8 cellular contexts compared by ENCODE assay signal in the genomic region with DNA sequence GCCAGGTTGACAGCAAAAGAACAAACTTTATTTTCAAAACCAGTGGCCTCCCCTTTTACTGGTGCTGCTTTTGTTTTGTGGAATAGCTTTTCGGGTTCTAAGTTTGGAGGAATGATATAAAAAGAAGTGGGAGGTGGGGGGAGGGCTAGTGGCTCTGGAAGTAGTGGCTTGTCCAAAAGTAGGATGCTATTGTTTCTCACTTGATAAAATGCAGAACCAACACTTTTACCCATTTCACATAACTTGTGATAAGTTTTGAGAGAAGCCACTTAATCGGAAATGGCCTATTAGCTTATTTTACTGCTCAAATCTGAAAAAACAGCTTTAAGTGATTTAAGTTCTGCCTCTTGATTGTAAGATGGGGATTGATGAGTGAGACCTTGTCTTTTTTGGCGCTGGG. TPM values are rescaled to one million over a fixed set of nuclear protein-coding genes. Genes with fewer than 3 reads are reported as not detected.
DNase-seq lines count a peak whose midpoint lies in the region; ATAC-seq and TF ChIP-seq lines count a peak whose summit lies in the region.

No MANE protein-coding gene starts in this region.

- CTCF ChIA-PET in AG04449 (lab: Yijun Ruan, JAX) (interaction anchor here (1.0 to 3.6 kb wide), 6 partner anchors 9 to 229 kb away, joined by 3 to 20 read pairs (median 4); no protein-coding TSS in a partner anchor), mammary epithelial cell (lab: Charles Lee; ENCODE audit: low non-redundant PET) (interaction anchor here (0.6 kb wide), 1 partner anchor 158 kb away, joined by 4 read pairs; no protein-coding TSS in a partner anchor)

- POLR2A ChIA-PET in AG04449 (lab: Yijun Ruan, JAX) = interaction anchor here (1.1 kb wide), 1 partner anchor 65 kb away, joined by 4 read pairs; no protein-coding TSS in a partner anchor

- TF ChIP-seq CTCF in AG04449 (IDR thresholded peaks at IDR 0.05; ENCODE audit: insufficient read depth, low read length, missing control alignments) (no peak), mammary epithelial cell (conservative IDR thresholded peaks at IDR 0.05 in 1 of 2, IDR thresholded peaks at IDR 0.05 in 1 of 2; ENCODE audit: extremely low read depth in 1 of 2, insufficient read depth in 1 of 2, low read depth in 1 of 2, low read length in 2 of 2) (no peak)

- H3K4me3 ChIP-seq in AG04449 (ENCODE audit: low read depth, low read length) (peak overlapping the region; percentile 79), HUES6 (ENCODE audit: low read depth, low read length) (peak overlapping the region; percentile 89), mammary epithelial cell (replicated peaks in 1 of 3; ENCODE audit: insufficient read depth in 1 of 3, low read depth in 2 of 3, low read length in 3 of 3) (peak overlapping the region; percentile 81 to 99 (median 86)), mucosa of rectum (ENCODE audit: low read length in 2 of 2) (peak overlapping the region; percentile 94 to 97)

- H3K36me3 ChIP-seq in HUES6 (ENCODE audit: control insufficient read depth, insufficient read depth, low read length) (no peaks in the 10 kb centered on the region), mammary epithelial cell (ENCODE audit: insufficient read depth, low read length) (no peaks in the 10 kb centered on the region), mucosa of rectum (ENCODE audit: control insufficient read depth in 2 of 2, insufficient read depth in 2 of 2, low read length in 2 of 2) (no peaks in the 10 kb centered on the region)

- ATAC-seq in GM21367 (IDR thresholded peaks at IDR 0.05; ENCODE audit: unreplicated experiment) = no peak

- peak overlapping the region; percentile 87 for H2AFZ ChIP-seq in mammary epithelial cell (ENCODE audit: low read depth, low read length)

- peak overlapping the region; percentile 94 for H3K4me2 ChIP-seq in mammary epithelial cell (ENCODE audit: insufficient read depth, low read depth, low read length)

- WGBS in mammary epithelial cell (ENCODE audit: low coverage, missing lambda C conversion rate) = 0% methylated on average over 3 of the region's 3 CpGs

- in situ Hi-C loops in mammary epithelial cell (cut with MboI; ENCODE audit: low sequenced_read_pairs in 2 of 2) = no loop called here

- intact Hi-C loops in mammary epithelial cell (cut with micrococcal nuclease) = loop anchor here (2.0 to 5.0 kb wide), 2 partner anchors 57 to 230 kb away; a partner anchor contains a TSS

- DNase-seq in AG04449 (ENCODE audit: low read depth, low spot score) (no peak), mammary epithelial cell (no peak), EL (no peak), dedifferentiated amniotic fluid mesenchymal stem cell (ENCODE audit: extremely low spot score) (no peak), NCI-H1417 (lab: John Stamatoyannopoulos, UW) (no peak)

- no peaks in the 10 kb centered on the region for H3K27me3 ChIP-seq in HUES6 (ENCODE audit: control insufficient read depth, insufficient read depth, low read length)
- no peaks in the 10 kb centered on the region for H3K27me3 ChIP-seq in mammary epithelial cell (ENCODE audit: insufficient read depth, low read length)
- H3K27me3 ChIP-seq in mucosa of rectum (ENCODE audit: control insufficient read depth in 2 of 2, insufficient read depth in 2 of 2, low read length in 2 of 2) = no peaks in the 10 kb centered on the region

- H3K9me3 ChIP-seq in HUES6 (ENCODE audit: control insufficient read depth, insufficient read depth, low read depth, low read length) = no peaks in the 10 kb centered on the region
- no peaks in the 10 kb centered on the region for H3K9me3 ChIP-seq in mammary epithelial cell (replicated peaks; ENCODE audit: insufficient read depth, low read length)
- no peaks in the 10 kb centered on the region for H3K9me3 ChIP-seq in mucosa of rectum (ENCODE audit: control insufficient read depth in 2 of 2, low read length in 2 of 2)

- H3K27ac ChIP-seq in HUES6 (ENCODE audit: low read depth, low read length) (no peak overlapping the region), mammary epithelial cell (ENCODE audit: insufficient read depth, low read depth, low read length) (peak overlapping the region; percentile 90), mucosa of rectum (ENCODE audit: low read depth in 2 of 2, low read length in 2 of 2) (peak overlapping the region; percentile 86 to 91)

- no peaks in the 10 kb centered on the region for H4K20me1 ChIP-seq in mammary epithelial cell (ENCODE audit: insufficient read depth, low read length)

- H3K4me1 ChIP-seq in HUES6 (ENCODE audit: control insufficient read depth, insufficient read depth, low read length) (peaks cover 15% of the 10 kb centered on the region), mammary epithelial cell (ENCODE audit: insufficient read depth, low read length) (peaks cover 20% of the 10 kb centered on the region), mucosa of rectum (ENCODE audit: control insufficient read depth in 2 of 2, insufficient read depth in 2 of 2, low read length in 2 of 2) (peaks cover 13 to 17% of the 10 kb centered on the region in 2 donors)

- TSS peak; percentile 44 for BruUV-seq in mammary epithelial cell (replicated peaks; lab: Mats Ljungman, UMichigan)

- peaks cover 54% of the 10 kb centered on the region for H3K79me2 ChIP-seq in mammary epithelial cell (ENCODE audit: insufficient read depth, low read length)

- dilution Hi-C loops in mammary epithelial cell (cut with HindIII; ENCODE audit: low sequenced_read_pairs) = no loop called here

- peak overlapping the region; percentile 82 for H3K9ac ChIP-seq in HUES6 (ENCODE audit: low read length)
- H3K9ac ChIP-seq in mammary epithelial cell (ENCODE audit: insufficient read depth, low read length) = peak overlapping the region; percentile 96
- peak overlapping the region; percentile 88 to 95 for H3K9ac ChIP-seq in mucosa of rectum (ENCODE audit: low read depth in 1 of 2, low read length in 2 of 2)

RNA-seq across cellular contexts. Expression of a gene that starts 1.0 kb away (rescaled TPM):
- total RNA-seq in mammary epithelial cell = 10 to 100 TPM; 30.9 to 33.2 TPM
- polyA plus RNA-seq in mammary epithelial cell = 5.3 TPM
- polyA minus RNA-seq in mammary epithelial cell = 9.0 TPM
